Comparison of ENCODE assay signal across 8 cellular contexts in genomic region chr11:135061166-135061565, GRCh38.
"Had no signal": no experiment of that assay in that cellular context is flagged by ENCODE, and none has a peak within 500 bp of the region (broad histone marks: within the 10 kb centered on the region; RNA-seq: fewer than 3 reads in every experiment).

No MANE protein-coding gene starts in this region.

- H3K36me3 ChIP-seq: HAP-1 had no signal

- H3K4me1 ChIP-seq: HAP-1 had no signal

- DNase-seq: GM23248, GOT3, H7, H9, HCEC 1CT, HFFc6 had no signal

- H3K4me3 ChIP-seq: GM23248, GM23338, HAP-1 had no signal

- H3K27ac ChIP-seq: GM23248 had no signal

- H3K9me3 ChIP-seq: HAP-1 had no signal
